22 cellular contexts compared by ENCODE assay signal in the genomic region with DNA sequence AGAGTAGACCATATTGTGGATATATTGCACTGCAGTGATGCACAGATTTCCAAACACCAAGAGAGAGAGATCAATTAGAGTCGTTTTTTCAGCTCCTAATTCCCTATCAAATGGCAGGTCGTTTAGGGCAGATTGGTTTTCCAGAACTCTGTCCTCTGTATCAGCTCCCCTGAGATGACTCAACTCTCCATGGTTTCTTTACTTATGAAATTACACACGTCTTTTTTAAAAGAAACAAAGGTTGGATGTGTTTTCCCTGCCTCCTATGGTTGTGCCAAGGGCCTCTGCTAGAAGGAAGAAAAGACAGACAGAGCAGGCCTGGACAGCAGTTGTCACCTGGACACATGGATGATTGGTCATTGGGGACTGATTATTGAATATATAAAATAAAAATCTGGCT.
"Had no signal": no experiment of that assay in that cellular context is flagged by ENCODE, and none has a peak within 500 bp of the region (broad histone marks: within the 10 kb centered on the region; RNA-seq: fewer than 3 reads in every experiment).

No MANE protein-coding gene starts in this region.

- H3K36me3 ChIP-seq: ascending aorta, stomach, suprapubic skin, transverse colon, uterus had no signal

- H3K36me3 Mint-ChIP-seq: activated naive CD4-positive, alpha-beta T cell treated with anti-CD3 and anti-CD28 coated beads, Interleukin-2, amount 50 U/mL, for 24 hours; immature natural killer cell; natural killer cell; stimulated activated memory B cell treated with anti-CD40 and anti-IgM and Interleukin-4, amounts not matched to agents 10 μg/mL and 1 μg/mL and 100 μg/mL, for 72 hours had no signal

- H3K27ac Mint-ChIP-seq: activated CD4-positive, alpha-beta T cell treated with anti-CD3 and anti-CD28 coated beads, Interleukin-2, amount 10 ng/mL, durations not matched to agents 7 days and 5 days; activated CD8-positive, alpha-beta T cell treated with anti-CD3 and anti-CD28 coated beads for 36 hours; activated naive CD4-positive, alpha-beta T cell treated with anti-CD3 and anti-CD28 coated beads, Interleukin-2, amount 50 U/mL, for 24 hours; immature natural killer cell; natural killer cell; stimulated activated memory B cell treated with anti-CD40 and anti-IgM and Interleukin-4, amounts not matched to agents 10 μg/mL and 1 μg/mL and 100 μg/mL, for 72 hours had no signal

- FAIRE-seq: small intestine had no signal

- H3K9me3 ChIP-seq: ascending aorta, stomach, suprapubic skin, transverse colon, uterus had no signal

- ATAC-seq: activated CD8-positive, alpha-beta T cell treated with anti-CD3 and anti-CD28 coated beads for 36 hours; left ventricle myocardium superior; natural killer cell; sciatic nerve had no signal

- H3K9me3 Mint-ChIP-seq: activated CD8-positive, alpha-beta T cell treated with anti-CD3 and anti-CD28 coated beads for 36 hours; stimulated activated memory B cell treated with anti-CD40 and anti-IgM and Interleukin-4, amounts not matched to agents 10 μg/mL and 1 μg/mL and 100 μg/mL, for 72 hours had no signal

- H3K4me1 ChIP-seq: suprapubic skin had no signal

- H3K4me3 ChIP-seq: ascending aorta, stomach, suprapubic skin, transverse colon, uterus had no signal

- H3K27me3 Mint-ChIP-seq: activated CD4-positive, alpha-beta T cell treated with anti-CD3 and anti-CD28 coated beads, Interleukin-2, amount 10 ng/mL, durations not matched to agents 7 days and 5 days; activated CD8-positive, alpha-beta T cell treated with anti-CD3 and anti-CD28 coated beads for 36 hours; stimulated activated memory B cell treated with anti-CD40 and anti-IgM and Interleukin-4, amounts not matched to agents 10 μg/mL and 1 μg/mL and 100 μg/mL, for 72 hours had no signal

- H3K4me3 Mint-ChIP-seq: activated CD4-positive, alpha-beta T cell treated with anti-CD3 and anti-CD28 coated beads, Interleukin-2, amount 10 ng/mL, durations not matched to agents 7 days and 5 days; activated CD8-positive, alpha-beta T cell treated with anti-CD3 and anti-CD28 coated beads for 36 hours; activated naive CD4-positive, alpha-beta T cell treated with anti-CD3 and anti-CD28 coated beads, Interleukin-2, amount 50 U/mL, for 24 hours; immature natural killer cell; natural killer cell; stimulated activated memory B cell treated with anti-CD40 and anti-IgM and Interleukin-4, amounts not matched to agents 10 μg/mL and 1 μg/mL and 100 μg/mL, for 72 hours had no signal

- H3K4me1 Mint-ChIP-seq: activated CD4-positive, alpha-beta T cell treated with anti-CD3 and anti-CD28 coated beads, Interleukin-2, amount 10 ng/mL, durations not matched to agents 7 days and 5 days; activated naive CD4-positive, alpha-beta T cell treated with anti-CD3 and anti-CD28 coated beads, Interleukin-2, amount 50 U/mL, for 24 hours; immature natural killer cell; natural killer cell; stimulated activated memory B cell treated with anti-CD40 and anti-IgM and Interleukin-4, amounts not matched to agents 10 μg/mL and 1 μg/mL and 100 μg/mL, for 72 hours had no signal

- DNase-seq: activated CD4-positive, alpha-beta T cell treated with anti-CD3 and anti-CD28 coated beads, Interleukin-2, amount 10 ng/mL, durations not matched to agents 7 days and 5 days; activated CD4-positive, CD25-positive, alpha-beta regulatory T cell treated with anti-CD3 and anti-CD28 coated beads, Interleukin-2, amount 50 U/mL, for 72 hours; activated CD8-positive, alpha-beta T cell treated with anti-CD3 and anti-CD28 coated beads for 36 hours; activated gamma-delta T cell treated with Interleukin-2 at 50 U/mL for 16 hours; cerebellar nuclear complex; cortex of kidney; foreskin melanocyte; immature natural killer cell; left ventricle myocardium superior; midbrain; natural killer cell; small intestine; stimulated activated CD4-positive, alpha-beta T cell treated with anti-CD3 and anti-CD28 coated beads, Interleukin-2, amount 100 ng/mL, for 24 hours; stomach; transverse colon; uterus had no signal

- H3K27ac ChIP-seq: ascending aorta, suprapubic skin, transverse colon, uterus, VCaP had no signal
